In genomic region chr3:122824465-122825379, GRCh38 we compare ENCODE assay signal across 21 cellular contexts. TPM values are rescaled to one million over a fixed set of nuclear protein-coding genes. Genes with fewer than 3 reads are reported as not detected.
DNase-seq lines count a peak whose midpoint lies in the region; ATAC-seq, FAIRE-seq and TF ChIP-seq lines count a peak whose summit lies in the region.
"Had no signal": no experiment of that assay in that cellular context is flagged by ENCODE, and none has a peak within 500 bp of the region (broad histone marks: within the 10 kb centered on the region; RNA-seq: fewer than 3 reads in every experiment).

No MANE protein-coding gene starts in this region.

- H3K4me1 ChIP-seq in gastroesophageal sphincter = no peaks in the 10 kb centered on the region
- H3K4me1 ChIP-seq: esophagus squamous epithelium, HAP-1 had no signal

- H3K4me3 ChIP-seq in AG10803 (ENCODE audit: low read length) (no peak overlapping the region), HFF-Myc (replicated peaks; ENCODE audit: low read depth, low read length) (no peak overlapping the region), bronchial epithelial cell (ENCODE audit: low read depth, low read length) (no peak overlapping the region), gastroesophageal sphincter (no peak overlapping the region)
- H3K4me3 ChIP-seq: adrenal gland, esophagus squamous epithelium, HAP-1, lung, skin epidermis, stomach had no signal

- TF ChIP-seq CTCF in AG10803 (conservative IDR thresholded peaks at IDR 0.05; ENCODE audit: low read length) = no peak
- no peak for TF ChIP-seq CTCF in HFF-Myc (IDR thresholded peaks at IDR 0.05; ENCODE audit: low read depth, low read length, missing control alignments)
- no peak for TF ChIP-seq CTCF in bronchial epithelial cell (IDR thresholded peaks at IDR 0.05; ENCODE audit: insufficient read depth, low read length, severe bottlenecking)
- TF ChIP-seq CTCF in gastroesophageal sphincter (IDR thresholded peaks at IDR 0.05) = no peak

- peaks cover 5% of the 10 kb centered on the region for H3K36me3 ChIP-seq in bronchial epithelial cell (ENCODE audit: control insufficient read depth, insufficient read depth, low read length)
- H3K36me3 ChIP-seq in gastroesophageal sphincter = peaks cover 0 to 53% of the 10 kb centered on the region in 2 donors
- H3K36me3 ChIP-seq: adrenal gland had no signal

- DNase-seq in AG10803 (ENCODE audit: low read depth) (peak; percentile 21), HFF-Myc (ENCODE audit: extremely low read depth, low read depth) (peak; percentile 36), bronchial epithelial cell (ENCODE audit: low read depth) (peak; percentile 12), non-pigmented ciliary epithelial cell (ENCODE audit: low read depth) (peak; percentile 18), NCI-H69 (lab: John Stamatoyannopoulos, UW) (no peak), pons (ENCODE audit: low spot score) (no peak)
- DNase-seq: activated CD4-positive, alpha-beta T cell treated with anti-CD3 and anti-CD28 coated beads, Interleukin-2, amount 10 ng/mL, durations not matched to agents 24 days and 14 days; activated T-cell treated with anti-CD3 and anti-CD28 coated beads, Interleukin-2, amount 50 U/mL, for 48 hours; adrenal gland; esophagus squamous epithelium; NCI-H2029 treated with DMSO at 0.1 percent for 48 hours; NCI-H774; stomach; T-helper 17 cell had no signal

- 76 to 86% methylated on average over 3 to 5 of the region's 7 CpGs for WGBS in gastroesophageal sphincter (ENCODE audit: low coverage in 1 of 2), 2 donors

- no peaks in the 10 kb centered on the region for H3K27me3 ChIP-seq in bronchial epithelial cell (ENCODE audit: control insufficient read depth, insufficient read depth, low read length)
- no peaks in the 10 kb centered on the region for H3K27me3 ChIP-seq in gastroesophageal sphincter
- H3K27me3 ChIP-seq: adrenal gland, esophagus squamous epithelium, neutrophil, stomach had no signal

- ATAC-seq in gastroesophageal sphincter (no peak), GM19324 (IDR thresholded peaks at IDR 0.05; ENCODE audit: low FRiP score, unreplicated experiment) (no peak)
- ATAC-seq: T-helper 17 cell had no signal

- FAIRE-seq in bronchial epithelial cell (lab: Jason Lieb, UNC) = no peak

- no peak for TF ChIP-seq EP300 in gastroesophageal sphincter (IDR thresholded peaks at IDR 0.05)

- no peak overlapping the region for H3K27ac ChIP-seq in gastroesophageal sphincter
- H3K27ac ChIP-seq: esophagus squamous epithelium, HL-60, neutrophil had no signal

- no peaks in the 10 kb centered on the region for H3K9me3 ChIP-seq in gastroesophageal sphincter
- H3K9me3 ChIP-seq: adrenal gland, esophagus squamous epithelium, HAP-1, neutrophil, stomach had no signal

- no peak for TF ChIP-seq POLR2A in gastroesophageal sphincter (IDR thresholded peaks at IDR 0.05)

RNA-seq across cellular contexts. Expression of gene SLC49A4, which starts 29.9 kb away (rescaled TPM):
- total RNA-seq in bronchial epithelial cell = 21.6 and 26.4 TPM in 2 replicates
- total RNA-seq in gastroesophageal sphincter = 10 to 100 TPM; 20.4 to 33.9 (median 28.7) TPM

RNA-seq across cellular contexts. Expression of gene HSPBAP1, which starts 31.1 kb away (rescaled TPM):
- total RNA-seq in bronchial epithelial cell (11.3 and 12.0 TPM in 2 replicates), gastroesophageal sphincter (10 to 100 TPM in 2 of 4 donors, 1 to 10 TPM in 2; 7.0 to 18.5 (median 9.6) TPM)

Comparison
In these comparisons a context has a peak if more than half of its experiments do, and no peak if none do; other contexts are left out.
1. DNase-seq: peak in AG10803 (single experiment), HFF-Myc (single experiment), bronchial epithelial cell (single experiment) and non-pigmented ciliary epithelial cell (single experiment); none in NCI-H69 (single experiment) and pons (single experiment).